In the genomic region with DNA sequence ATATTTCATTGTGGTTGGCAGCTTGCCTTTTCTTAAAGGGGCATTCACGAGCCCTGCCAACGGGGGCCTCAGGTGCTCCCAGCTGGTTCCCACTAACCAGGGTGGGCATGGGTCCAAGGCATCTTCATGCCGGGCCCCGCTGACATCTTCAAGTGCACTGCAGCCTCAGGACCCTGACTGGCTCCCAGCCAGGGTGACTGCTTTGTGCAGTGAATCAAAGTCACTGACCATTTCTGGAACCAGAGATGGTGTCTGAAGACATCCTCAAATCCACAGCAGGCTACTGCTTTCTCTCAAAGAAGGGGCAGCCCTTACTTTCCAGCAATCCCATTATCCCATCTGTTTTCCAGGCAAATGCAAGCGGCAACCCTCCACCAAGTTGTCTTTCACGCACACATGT, we compare ENCODE assay signal across 12 cellular contexts.
"Had no signal": no experiment of that assay in that cellular context is flagged by ENCODE, and none has a peak within 500 bp of the region (broad histone marks: within the 10 kb centered on the region; RNA-seq: fewer than 3 reads in every experiment).

No MANE protein-coding gene starts in this region.

- H3K4me1 ChIP-seq: prostate gland had no signal

- H3K4me3 ChIP-seq: prostate gland, transverse colon had no signal

- H3K9me3 ChIP-seq: prostate gland had no signal

- H3K27me3 ChIP-seq: transverse colon had no signal

- DNase-seq: activated CD4-positive, alpha-beta memory T cell treated with anti-CD3 and anti-CD28 coated beads for 36 hours; activated CD8-positive, alpha-beta memory T cell treated with anti-CD3 and anti-CD28 coated beads, Interleukin-2, amount 10 ng/mL, durations not matched to agents 7 days and 5 days; activated naive CD4-positive, alpha-beta T cell treated with anti-CD3 and anti-CD28 coated beads, Interleukin-2, amount 50 U/mL, for 16 hours; activated T-cell treated with anti-CD3 and anti-CD28 coated beads, Interleukin-2, amount 50 U/mL, for 1 hour; erythroblast; islet precursor cell; stimulated activated CD4-positive, alpha-beta T cell treated with anti-CD3 and anti-CD28 coated beads, Interleukin-1b, Interleukin-23, amount 100 ng/mL, for 48 hours; T-helper 17 cell; transverse colon; WERI-Rb-1 had no signal

- ATAC-seq: activated CD8-positive, alpha-beta memory T cell treated with anti-CD3 and anti-CD28 coated beads, Interleukin-2, amount 10 ng/mL, durations not matched to agents 7 days and 5 days; stimulated activated effector memory CD8-positive, alpha-beta T cell treated with anti-CD3 and anti-CD28 coated beads, Interleukin-12 subunit alpha, Interleukin-12 subunit beta, amount 100 ng/mL, for 72 hours; T-helper 17 cell had no signal

- H3K36me3 ChIP-seq: prostate gland, transverse colon, WERI-Rb-1 had no signal

- H3K27ac ChIP-seq: prostate gland, WERI-Rb-1 had no signal
